In the genomic region with DNA sequence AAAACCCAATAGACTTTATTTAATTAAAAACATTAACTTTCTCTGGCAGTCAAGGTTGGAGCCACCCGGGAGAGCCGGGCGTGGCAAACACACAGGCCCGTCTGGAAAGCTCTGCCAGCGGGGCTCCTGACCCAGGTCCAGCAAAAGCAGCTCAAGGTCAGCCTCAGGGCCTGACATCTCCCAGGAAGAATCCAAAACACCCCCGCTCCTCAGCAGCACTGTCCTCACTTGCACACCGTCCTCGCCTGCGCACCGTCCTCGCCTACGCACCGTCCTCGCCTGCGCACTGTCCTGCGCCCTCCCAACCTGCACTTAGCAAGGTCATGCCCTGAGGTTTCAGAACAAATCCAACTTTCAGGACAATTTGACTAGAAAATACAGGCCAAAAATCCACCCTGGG, we compare ENCODE assay signal across 28 cellular contexts. TPM values are rescaled to one million over a fixed set of nuclear protein-coding genes. Genes with fewer than 3 reads are reported as not detected.
"Had no signal": no experiment of that assay in that cellular context is flagged by ENCODE, and none has a peak within 500 bp of the region (broad histone marks: within the 10 kb centered on the region; RNA-seq: fewer than 3 reads in every experiment).

No MANE protein-coding gene starts in this region.

- H3K9ac ChIP-seq: SK-N-SH had no signal

- H3K4me3 Mint-ChIP-seq: activated CD4-positive, alpha-beta memory T cell treated with anti-CD3 and anti-CD28 coated beads for 36 hours; activated CD4-positive, alpha-beta T cell treated with anti-CD3 and anti-CD28 coated beads, Interleukin-2, amount 10 ng/mL, durations not matched to agents 7 days and 5 days; activated naive CD4-positive, alpha-beta T cell treated with anti-CD3 and anti-CD28 coated beads for 36 hours; activated naive CD8-positive, alpha-beta T cell; activated T-helper 17 cell treated with anti-CD3 and anti-CD28 coated beads, Interleukin-2, amount 50 U/mL, for 72 hours had no signal

- H3K27ac Mint-ChIP-seq: activated CD4-positive, alpha-beta memory T cell treated with anti-CD3 and anti-CD28 coated beads for 36 hours; activated CD4-positive, alpha-beta T cell treated with anti-CD3 and anti-CD28 coated beads, Interleukin-2, amount 10 ng/mL, durations not matched to agents 7 days and 5 days; activated naive CD4-positive, alpha-beta T cell treated with anti-CD3 and anti-CD28 coated beads for 36 hours; activated naive CD8-positive, alpha-beta T cell; activated T-helper 17 cell treated with anti-CD3 and anti-CD28 coated beads, Interleukin-2, amount 50 U/mL, for 72 hours had no signal

- ATAC-seq: activated T-helper 17 cell treated with anti-CD3 and anti-CD28 coated beads, Interleukin-2, amount 50 U/mL, for 72 hours; Right ventricle myocardium inferior had no signal

- H3K27me3 ChIP-seq: breast epithelium had no signal

- DNase-seq: activated CD4-positive, alpha-beta memory T cell treated with anti-CD3 and anti-CD28 coated beads for 36 hours; activated CD4-positive, alpha-beta T cell treated with anti-CD3 and anti-CD28 coated beads, Interleukin-2, amount 10 ng/mL, durations not matched to agents 7 days and 5 days; activated CD4-positive, CD25-positive, alpha-beta regulatory T cell; activated CD8-positive, alpha-beta memory T cell treated with anti-CD3 and anti-CD28 coated beads for 24 hours; activated gamma-delta T cell; activated naive CD4-positive, alpha-beta T cell treated with anti-CD3 and anti-CD28 coated beads for 36 hours; activated T-cell treated with anti-CD3 and anti-CD28 coated beads, Interleukin-2, amount 50 U/mL, for 48 hours; caudate nucleus; Kasumi-1; KBM-7; NCI-H1092; NCI-H1417; NCI-H1930; NCI-H2107; NCI-H2171 treated with DMSO at 0.1 percent for 48 hours; NCI-H226; NCI-H510A; NCI-H526 treated with DMSO at 0.1 percent for 48 hours; NK-92 treated with Interleukin-12 subunit alpha and Interleukin-12 subunit beta, amount 100 ng/mL, for 24 hours; OCI-M1; RPMI8226; SK-N-SH; T-helper 1 cell had no signal

- H3K27ac ChIP-seq: breast epithelium, VCaP had no signal

- H3K9me3 ChIP-seq: breast epithelium, SK-N-SH had no signal

- H3K4me2 ChIP-seq: SK-N-SH had no signal

- H3K36me3 Mint-ChIP-seq: activated CD4-positive, alpha-beta memory T cell treated with anti-CD3 and anti-CD28 coated beads for 36 hours; activated naive CD8-positive, alpha-beta T cell had no signal

- H3K4me1 ChIP-seq: breast epithelium had no signal

- H3K4me3 ChIP-seq: breast epithelium had no signal

- H3K9me3 Mint-ChIP-seq: activated CD4-positive, alpha-beta memory T cell treated with anti-CD3 and anti-CD28 coated beads for 36 hours; activated CD4-positive, alpha-beta T cell treated with anti-CD3 and anti-CD28 coated beads, Interleukin-2, amount 10 ng/mL, durations not matched to agents 7 days and 5 days; activated naive CD4-positive, alpha-beta T cell treated with anti-CD3 and anti-CD28 coated beads for 36 hours; activated T-helper 17 cell treated with anti-CD3 and anti-CD28 coated beads, Interleukin-2, amount 50 U/mL, for 72 hours had no signal

- H3K27me3 Mint-ChIP-seq: activated CD4-positive, alpha-beta T cell treated with anti-CD3 and anti-CD28 coated beads, Interleukin-2, amount 10 ng/mL, durations not matched to agents 7 days and 5 days; activated T-helper 17 cell treated with anti-CD3 and anti-CD28 coated beads, Interleukin-2, amount 50 U/mL, for 72 hours had no signal

- H3K4me1 Mint-ChIP-seq: activated CD4-positive, alpha-beta T cell treated with anti-CD3 and anti-CD28 coated beads, Interleukin-2, amount 10 ng/mL, durations not matched to agents 7 days and 5 days; activated T-helper 17 cell treated with anti-CD3 and anti-CD28 coated beads, Interleukin-2, amount 50 U/mL, for 72 hours had no signal

- H3K36me3 ChIP-seq: breast epithelium had no signal

RNA-seq across cellular contexts. Expression of gene NPTX1, which starts 36.8 kb away (rescaled TPM):
- total RNA-seq: Right ventricle myocardium inferior had no signal
